In genomic region chr11:116890607-116891006, GRCh38 we compare ENCODE assay signal across 29 cellular contexts. TPM values are rescaled to one million over a fixed set of nuclear protein-coding genes. Genes with fewer than 3 reads are reported as not detected.
DNase-seq lines count a peak whose midpoint lies in the region; ATAC-seq, FAIRE-seq and TF ChIP-seq lines count a peak whose summit lies in the region.
"Had no signal": no experiment of that assay in that cellular context is flagged by ENCODE, and none has a peak within 500 bp of the region (broad histone marks: within the 10 kb centered on the region; RNA-seq: fewer than 3 reads in every experiment).

No MANE protein-coding gene starts in this region.

- peak overlapping the region in 48 of 59 donors; percentile 0 to 88 (median 52) for H3K27ac ChIP-seq in dorsolateral prefrontal cortex
- H3K27ac ChIP-seq: gastrocnemius medialis, hepatocyte, tibial artery had no signal

- DNase-seq in activated CD8-positive, alpha-beta memory T cell treated with anti-CD3 and anti-CD28 coated beads, Interleukin-2, amount 10 ng/mL, durations not matched to agents 7 days and 5 days = no peak
- no peak for DNase-seq in activated CD8-positive, alpha-beta memory T cell treated with anti-CD3 and anti-CD28 coated beads, Interleukin-2, amount 50 U/mL, for 48 hours
- DNase-seq in dorsolateral prefrontal cortex (no peak), progenitor cell of endocrine pancreas (ENCODE audit: low spot score, unreplicated experiment) (no peak), DMS79 (lab: John Stamatoyannopoulos, UW) (no peak), NCI-H2107 treated with DMSO at 0.1 percent for 48 hours (lab: John Stamatoyannopoulos, UW; ENCODE audit: unreplicated experiment) (no peak), GM19239 (ENCODE audit: insufficient read length, low spot score) (no peak)
- DNase-seq: activated CD4-positive, CD25-positive, alpha-beta regulatory T cell; activated CD8-positive, alpha-beta memory T cell treated with anti-CD3 and anti-CD28 coated beads for 24 hours; activated naive CD8-positive, alpha-beta T cell treated with anti-CD3 and anti-CD28 coated beads, Interleukin-2, amount 50 U/mL, for 24 hours; central memory CD4-positive, alpha-beta T cell; COR-L47; gastrocnemius medialis; GF-D8; H9; left colon; mammary epithelial cell; NCI-H1092; NCI-H187; NCI-H526; SIG-M5; stimulated activated naive CD8-positive, alpha-beta T cell treated with anti-CD3 and anti-CD28 coated beads, Interleukin-15, amount 100 ng/mL, for 72 hours; SW 1271; tibial artery had no signal

- H3K27me3 Mint-ChIP-seq in activated CD8-positive, alpha-beta memory T cell treated with anti-CD3 and anti-CD28 coated beads, Interleukin-2, amount 10 ng/mL, durations not matched to agents 7 days and 5 days = no peaks in the 10 kb centered on the region
- no peaks in the 10 kb centered on the region for H3K27me3 Mint-ChIP-seq in progenitor cell of endocrine pancreas
- H3K27me3 Mint-ChIP-seq: activated naive CD8-positive, alpha-beta T cell treated with anti-CD3 and anti-CD28 coated beads, Interleukin-2, amount 50 U/mL, for 24 hours; stimulated activated naive CD8-positive, alpha-beta T cell treated with anti-CD3 and anti-CD28 coated beads, Interleukin-15, amount 100 ng/mL, for 72 hours had no signal

- H3K79me2 ChIP-seq in Loucy (ENCODE audit: insufficient read depth, low read length) = no peaks in the 10 kb centered on the region
- H3K79me2 ChIP-seq: hepatocyte had no signal

- peaks cover 16% of the 10 kb centered on the region for H3K4me1 Mint-ChIP-seq in activated CD8-positive, alpha-beta memory T cell treated with anti-CD3 and anti-CD28 coated beads, Interleukin-2, amount 10 ng/mL, durations not matched to agents 7 days and 5 days
- H3K4me1 Mint-ChIP-seq in progenitor cell of endocrine pancreas (ENCODE audit: low read depth) = peaks cover 5% of the 10 kb centered on the region

- H3K4me3 Mint-ChIP-seq in activated CD8-positive, alpha-beta memory T cell treated with anti-CD3 and anti-CD28 coated beads, Interleukin-2, amount 10 ng/mL, durations not matched to agents 7 days and 5 days = no peak overlapping the region
- H3K4me3 Mint-ChIP-seq in progenitor cell of endocrine pancreas (ENCODE audit: low read depth) = no peak overlapping the region
- H3K4me3 Mint-ChIP-seq: activated naive CD8-positive, alpha-beta T cell treated with anti-CD3 and anti-CD28 coated beads, Interleukin-2, amount 50 U/mL, for 24 hours; H9; stimulated activated naive CD8-positive, alpha-beta T cell treated with anti-CD3 and anti-CD28 coated beads, Interleukin-15, amount 100 ng/mL, for 72 hours had no signal

- intact Hi-C loops in dorsolateral prefrontal cortex (cut with DNase I) = loop anchor here in 1 of 2 donors (10.0 kb wide), 1 partner anchor 64 kb away; no protein-coding TSS in a partner anchor

- peak overlapping the region; percentile 74 for H3K27ac Mint-ChIP-seq in activated CD8-positive, alpha-beta memory T cell treated with anti-CD3 and anti-CD28 coated beads, Interleukin-2, amount 10 ng/mL, durations not matched to agents 7 days and 5 days
- peak overlapping the region; percentile 44 for H3K27ac Mint-ChIP-seq in progenitor cell of endocrine pancreas
- H3K27ac Mint-ChIP-seq: activated naive CD8-positive, alpha-beta T cell treated with anti-CD3 and anti-CD28 coated beads, Interleukin-2, amount 50 U/mL, for 24 hours; H9 had no signal

- peaks cover 15% of the 10 kb centered on the region for H3K36me3 Mint-ChIP-seq in activated CD8-positive, alpha-beta memory T cell treated with anti-CD3 and anti-CD28 coated beads, Interleukin-2, amount 10 ng/mL, durations not matched to agents 7 days and 5 days
- H3K36me3 Mint-ChIP-seq in progenitor cell of endocrine pancreas (ENCODE audit: insufficient read depth) = peaks cover 12% of the 10 kb centered on the region

- H3K4me1 ChIP-seq in Loucy (ENCODE audit: insufficient read depth, low read length, poor library complexity, severe bottlenecking) = peaks cover 15% of the 10 kb centered on the region

- H3K9me3 ChIP-seq in Loucy (ENCODE audit: insufficient read depth, low read depth, low read length) = no peaks in the 10 kb centered on the region
- H3K9me3 ChIP-seq: gastrocnemius medialis, tibial artery had no signal

- TF ChIP-seq CTCF in Loucy (conservative IDR thresholded peaks at IDR 0.05; ENCODE audit: low read length) (no peak), dorsolateral prefrontal cortex (IDR thresholded peaks at IDR 0.05 in 54 of 56, conservative IDR thresholded peaks at IDR 0.05 in 2 of 56; ENCODE audit: low read depth in 1 of 56, partially characterized antibody in 56 of 56) (no peak), progenitor cell of endocrine pancreas (IDR thresholded peaks at IDR 0.05; ENCODE audit: unreplicated experiment) (no peak)

- no peaks in the 10 kb centered on the region for H3K9me3 Mint-ChIP-seq in activated CD8-positive, alpha-beta memory T cell treated with anti-CD3 and anti-CD28 coated beads, Interleukin-2, amount 10 ng/mL, durations not matched to agents 7 days and 5 days (ENCODE audit: low read depth)
- no peaks in the 10 kb centered on the region for H3K9me3 Mint-ChIP-seq in progenitor cell of endocrine pancreas (ENCODE audit: low read depth)
- H3K9me3 Mint-ChIP-seq: activated naive CD8-positive, alpha-beta T cell treated with anti-CD3 and anti-CD28 coated beads, Interleukin-2, amount 50 U/mL, for 24 hours; H9; stimulated activated naive CD8-positive, alpha-beta T cell treated with anti-CD3 and anti-CD28 coated beads, Interleukin-15, amount 100 ng/mL, for 72 hours had no signal

- H3K4me2 ChIP-seq in Loucy (ENCODE audit: low read depth, low read length, poor library complexity, severe bottlenecking) = no peak overlapping the region
- H3K4me2 ChIP-seq: hepatocyte had no signal

- ATAC-seq in activated CD8-positive, alpha-beta memory T cell treated with anti-CD3 and anti-CD28 coated beads, Interleukin-2, amount 10 ng/mL, durations not matched to agents 7 days and 5 days = no peak
- ATAC-seq: gastrocnemius medialis, left colon had no signal

- no peaks in the 10 kb centered on the region for H4K20me1 ChIP-seq in Loucy (ENCODE audit: insufficient read depth, low read length, poor library complexity, severe bottlenecking)

- H3F3A ChIP-seq in Loucy (ENCODE audit: low read depth) = no peaks in the 10 kb centered on the region

- FAIRE-seq in GM19239 (lab: Jason Lieb, UNC) = no peak
- FAIRE-seq: A204.1, RCC 7860 had no signal

- H2AFZ ChIP-seq in Loucy (ENCODE audit: low read length) = no peak overlapping the region
- H2AFZ ChIP-seq: hepatocyte had no signal

- H3K4me3 ChIP-seq in Loucy (ENCODE audit: low read length, poor library complexity, severe bottlenecking) (no peak overlapping the region), dorsolateral prefrontal cortex (no peak overlapping the region)
- H3K4me3 ChIP-seq: gastrocnemius medialis, hepatocyte, tibial artery had no signal

- H3K9ac ChIP-seq in Loucy (ENCODE audit: low read depth, low read length, poor library complexity, severe bottlenecking) = peak overlapping the region; percentile 23

- peaks cover 18% of the 10 kb centered on the region; the same call in 1 of the 2 replicates for H3K36me3 ChIP-seq in Loucy (ENCODE audit: insufficient read depth, low read length)

- CTCF ChIA-PET in activated CD8-positive, alpha-beta memory T cell treated with anti-CD3 and anti-CD28 coated beads, Interleukin-2, amount 10 ng/mL, durations not matched to agents 7 days and 5 days (lab: Charles Lee) = interaction anchor here (0.9 to 2.6 kb wide), 3 partner anchors 55 to 215 kb away, joined by 3 to 8 read pairs (median 3); partner anchors contain the start of gene APOA5

- H3K9me2 ChIP-seq in Loucy (replicated peaks; ENCODE audit: low read depth, low read length) = no peaks in the 10 kb centered on the region

- H3K27me3 ChIP-seq in Loucy (ENCODE audit: insufficient read depth, low read length, poor library complexity, severe bottlenecking) (no peaks in the 10 kb centered on the region), dorsolateral prefrontal cortex (no peaks in the 10 kb centered on the region)
- H3K27me3 ChIP-seq: gastrocnemius medialis, hepatocyte, tibial artery had no signal

RNA-seq across cellular contexts. Expression of gene APOA1, which starts 53.2 kb away (rescaled TPM):
- total RNA-seq in activated CD8-positive, alpha-beta memory T cell treated with anti-CD3 and anti-CD28 coated beads, Interleukin-2, amount 10 ng/mL, durations not matched to agents 7 days and 5 days = under 1 TPM in 1 of 2 experiments, not detected in 1; 0.23 TPM
- total RNA-seq in dorsolateral prefrontal cortex (1 to 10 TPM in 16 of 120 experiments, under 1 TPM in 53, not detected in 51; 0.32 to 2.2 (median 0.72) TPM), progenitor cell of endocrine pancreas (189 and 203 TPM in 2 replicates)
- total RNA-seq: left colon, mammary epithelial cell, pulmonary artery endothelial cell had no signal

Comparison
In these comparisons a context has a peak if more than half of its experiments do, and no peak if none do; other contexts are left out.
1. RNA of gene APOA1, which starts 53.2 kb away (total RNA-seq): 189 to 203 TPM in progenitor cell of endocrine pancreas; 0.32 to 2.2 TPM in dorsolateral prefrontal cortex and 0.23 TPM in activated CD8-positive, alpha-beta memory T cell treated with anti-CD3 and anti-CD28 coated beads, Interleukin-2, amount 10 ng/mL, durations not matched to agents 7 days and 5 days; every median in the first group is over 10 times any median in the second.